ENCODE assay signal across 11 cellular contexts in the genomic region with DNA sequence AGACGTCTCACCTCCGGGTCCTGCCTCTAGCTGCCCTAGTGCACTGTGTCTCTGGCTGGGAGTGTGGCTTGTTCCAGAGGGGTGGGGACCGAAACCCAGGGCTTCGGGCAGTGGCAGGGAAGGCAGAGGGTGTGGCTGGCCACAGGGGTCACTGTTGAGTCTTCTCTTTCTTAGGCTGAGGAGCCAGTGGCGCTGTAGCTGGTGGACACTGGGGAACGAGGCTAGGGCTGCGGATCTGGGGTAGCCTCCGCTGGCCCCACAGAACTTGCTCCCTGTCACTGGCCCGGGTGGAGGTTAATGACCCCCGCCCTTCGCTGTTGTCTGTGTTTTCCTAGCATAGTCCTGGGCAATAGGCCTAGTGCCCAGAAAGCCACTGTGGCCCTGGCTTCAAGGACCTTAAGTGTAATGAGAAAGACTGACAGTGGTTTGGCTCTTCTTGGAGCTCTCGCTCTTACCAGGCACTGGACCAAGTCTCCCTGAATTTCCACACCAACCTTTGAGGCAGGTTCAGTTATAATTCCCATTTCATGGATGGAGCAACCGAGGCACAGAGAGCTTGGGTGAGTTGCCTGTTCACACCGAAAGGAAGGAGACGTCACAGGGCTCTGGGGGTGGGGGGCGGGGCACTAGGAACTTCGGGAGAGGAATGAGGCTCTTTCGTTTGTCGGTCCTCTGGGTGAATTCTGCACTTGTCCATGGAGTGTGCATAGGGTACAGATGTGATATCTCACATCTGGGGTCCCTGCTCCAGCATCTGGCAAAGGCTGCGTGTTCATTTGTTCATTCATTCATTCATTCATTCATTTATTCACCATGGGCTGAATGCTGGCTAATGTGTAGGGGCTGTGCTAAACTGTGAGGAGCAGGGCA. TPM values are rescaled to one million over a fixed set of nuclear protein-coding genes. Genes with fewer than 3 reads are reported as not detected.
DNase-seq lines count a peak whose midpoint lies in the region; ATAC-seq, FAIRE-seq and TF ChIP-seq lines count a peak whose summit lies in the region.
"Had no signal": no experiment of that assay in that cellular context is flagged by ENCODE, and none has a peak within 500 bp of the region (broad histone marks: within the 10 kb centered on the region; RNA-seq: fewer than 3 reads in every experiment).

No MANE protein-coding gene starts in this region.

- peaks cover 11 to 35% of the 10 kb centered on the region in 2 experiments; a peak in 4 of 5 replicates for H3K4me1 ChIP-seq in K562 (replicated peaks in 1 of 2; ENCODE audit: control insufficient read depth in 2 of 2, insufficient read depth in 2 of 2, low read length in 2 of 2)
- H3K4me1 ChIP-seq in right lobe of liver: peaks cover 0 to 8% (median 0%) of the 10 kb centered on the region in 4 donors
- H3K4me1 ChIP-seq in suprapubic skin: peaks cover 10% of the 10 kb centered on the region
- peaks cover 7 to 17% (median 7%) of the 10 kb centered on the region in 3 donors for H3K4me1 ChIP-seq in esophagus squamous epithelium
- H3K4me1 ChIP-seq: pancreas had no signal

- no peaks in the 10 kb centered on the region for H3K79me2 ChIP-seq in K562 (ENCODE audit: control insufficient read depth, insufficient read depth, low read length)

- peak overlapping the region; percentile 85 for H2AFZ ChIP-seq in K562 (ENCODE audit: low read depth, low read length)

- no peaks in the 10 kb centered on the region for H4K20me1 ChIP-seq in K562 (replicated peaks; ENCODE audit: control insufficient read depth, insufficient read depth, low read length)

- no peak overlapping the region for H3K4me3 ChIP-seq in K562
- no peak overlapping the region for H3K4me3 ChIP-seq in right lobe of liver
- no peak overlapping the region for H3K4me3 ChIP-seq in suprapubic skin
- no peak overlapping the region for H3K4me3 ChIP-seq in esophagus squamous epithelium
- H3K4me3 ChIP-seq: pancreas had no signal

- no peak overlapping the region for H3K27ac ChIP-seq in K562 (ENCODE audit: extremely low read depth, low read depth, low read length)
- H3K27ac ChIP-seq in right lobe of liver: no peak overlapping the region
- no peak overlapping the region for H3K27ac ChIP-seq in suprapubic skin
- H3K27ac ChIP-seq in esophagus squamous epithelium: no peak overlapping the region
- H3K27ac ChIP-seq: pancreas had no signal

- in situ Hi-C loops in K562 (cut with MboI): no loop called here

- peak; percentile 56 to 70 for TF ChIP-seq RAD21 in K562 (CRISPR knock-in tag; conservative IDR thresholded peaks at IDR 0.05 in 1 of 2, IDR thresholded peaks at IDR 0.05 in 1 of 2)

- TF ChIP-seq CTCF in LNCAP (IDR thresholded peaks at IDR 0.05) (0 out of 2 replicates have a peak, but pooled peaks have one; percentile 19), K562 (IDR thresholded peaks at IDR 0.05 in 2 of 3, conservative IDR thresholded peaks at IDR 0.05 in 1 of 3; ENCODE audit: insufficient read depth in 2 of 3, low read depth in 1 of 3, low read length in 3 of 3) (peak; percentile 88 to 96 (median 91)), right lobe of liver (IDR thresholded peaks at IDR 0.05) (peak; percentile 27 to 54 (median 48)), suprapubic skin (IDR thresholded peaks at IDR 0.05) (peak in 1 of 2 donors; percentile 13), esophagus squamous epithelium (IDR thresholded peaks at IDR 0.05) (peak in 2 of 6 experiments; percentile 16 to 22)

- H3K9me1 ChIP-seq in K562 (ENCODE audit: control insufficient read depth, insufficient read depth, low read length): no peaks in the 10 kb centered on the region

- DNase-seq in D341Med (ENCODE audit: low spot score) (peak; percentile 38), K562 (ENCODE audit: extremely low read depth in 1 of 4, low spot score in 3 of 4) (peak; percentile 77 to 86 (median 80)), right lobe of liver (peak in 1 of 3 donors; percentile 55), suprapubic skin (ENCODE audit: low spot score in 2 of 2) (no peak), esophagus squamous epithelium (lab: John Stamatoyannopoulos, UW) (no peak)
- no peak for DNase-seq in stimulated activated CD4-positive, alpha-beta T cell treated with anti-CD3 and anti-CD28 coated beads, Interleukin-2, amount 100 ng/mL, for 24 hours
- DNase-seq: pancreas had no signal

- CTCF ChIA-PET in K562 (lab: Yijun Ruan, JAX; ENCODE audit: low intra/inter-chr PET ratio): no interaction called here

- H3K9me3 ChIP-seq in K562 (replicated peaks; ENCODE audit: control insufficient read depth, insufficient read depth, low read depth, low read length): peaks cover 6% of the 10 kb centered on the region; the same call in 1 of the 2 replicates
- no peaks in the 10 kb centered on the region for H3K9me3 ChIP-seq in right lobe of liver
- H3K9me3 ChIP-seq in suprapubic skin: no peaks in the 10 kb centered on the region
- H3K9me3 ChIP-seq in esophagus squamous epithelium: no peaks in the 10 kb centered on the region
- H3K9me3 ChIP-seq: pancreas had no signal

- BruUV-seq in K562 (replicated peaks; lab: Mats Ljungman, UMichigan): no TSS peak

- TF ChIP-seq POLR2A in K562 (conservative IDR thresholded peaks at IDR 0.05) (no peak), right lobe of liver (IDR thresholded peaks at IDR 0.05) (no peak), suprapubic skin (IDR thresholded peaks at IDR 0.05) (no peak), esophagus squamous epithelium (IDR thresholded peaks at IDR 0.05) (no peak)

- peak overlapping the region in 1 of 2 experiments; percentile 65; a peak in 1 of 4 replicates for H3K9ac ChIP-seq in K562 (ENCODE audit: insufficient read depth in 1 of 2, low read depth in 2 of 2, low read length in 2 of 2)

- POLR2A ChIA-PET in K562 (lab: Yijun Ruan, JAX): interaction anchor here (0.7 to 1.9 kb wide), 5 partner anchors 9 to 446 kb away, joined by 4 to 10 read pairs (median 5); no protein-coding TSS in a partner anchor

- TF ChIP-seq EP300 in K562 (IDR thresholded peaks at IDR 0.05; ENCODE audit: low read length) (no peak), suprapubic skin (IDR thresholded peaks at IDR 0.05) (no peak)

- H3K4me2 ChIP-seq in K562 (ENCODE audit: insufficient read depth, low read length): peak overlapping the region; percentile 52

- WGBS in K562 (ENCODE audit: insufficient coverage, low coverage, missing lambda C conversion rate): 11% methylated on average over 17 of the region's 20 CpGs
- WGBS in right lobe of liver (ENCODE audit: insufficient coverage, low coverage, low lambda C conversion rate, missing lambda C conversion rate): 49% methylated on average over 9 of the region's 20 CpGs
- WGBS in suprapubic skin: 80% methylated on average over 12 of the region's 20 CpGs
- WGBS in esophagus squamous epithelium, 2 donors: 78 to 80% methylated on average over 6 to 15 of the region's 20 CpGs

- FAIRE-seq in K562 (lab: Jason Lieb, UNC): peak; percentile 96
- FAIRE-seq: colon, GM18507, pancreas had no signal

- ATAC-seq in K562 (peak; percentile 85), right lobe of liver (peak; percentile 2 to 40 (median 21)), GM19395 (IDR thresholded peaks at IDR 0.05; ENCODE audit: unreplicated experiment) (no peak)

- H3K36me3 ChIP-seq in K562 (ENCODE audit: control insufficient read depth, insufficient read depth, low read length) (no peaks in the 10 kb centered on the region), right lobe of liver (no peaks in the 10 kb centered on the region), suprapubic skin (no peaks in the 10 kb centered on the region), esophagus squamous epithelium (no peaks in the 10 kb centered on the region)
- H3K36me3 ChIP-seq: pancreas had no signal

- intact Hi-C loops in K562 (cut with micrococcal nuclease) (no loop called here), right lobe of liver (cut with DNase I) (no loop called here), esophagus squamous epithelium (cut with DNase I) (no loop called here)

- no peaks in the 10 kb centered on the region; a peak in 1 of 5 replicates for H3K27me3 ChIP-seq in K562 (ENCODE audit: control insufficient read depth in 2 of 2, insufficient read depth in 2 of 2, low read length in 2 of 2)
- H3K27me3 ChIP-seq in right lobe of liver: no peaks in the 10 kb centered on the region
- H3K27me3 ChIP-seq in suprapubic skin: no peaks in the 10 kb centered on the region
- no peaks in the 10 kb centered on the region for H3K27me3 ChIP-seq in esophagus squamous epithelium
- H3K27me3 ChIP-seq: pancreas had no signal

TF ChIP-seq in K562, 482 proteins besides CTCF, POLR2A, EP300 and RAD21 (continues in another document):
- peak in 1 of 2 experiments; percentile 42; a peak in 1 of 4 replicates for TF ChIP-seq KDM1A (IDR thresholded peaks at IDR 0.05)
- TF ChIP-seq RBBP5 (IDR thresholded peaks at IDR 0.05; ENCODE audit: borderline replicate concordance, insufficient read depth, low read length, poor library complexity, severe bottlenecking): peak; percentile 26
- no peak for TF ChIP-seq ZBTB7A (IDR thresholded peaks at IDR 0.05; ENCODE audit: borderline replicate concordance, control insufficient read depth, low read depth, low read length)
- no peak for TF ChIP-seq ASH1L (IDR thresholded peaks at IDR 0.05; ENCODE audit: borderline replicate concordance, low read depth, partially characterized antibody)

RNA-seq across cellular contexts. Expression of gene IER5L, which starts 4.8 kb away (rescaled TPM):
- total RNA-seq in K562 (2011; cell fraction: chromatin; rRNA removed; ENCODE audit: low replicate concordance): 0.25 and 1.5 TPM in 2 replicates
- 2.9 and 4.7 TPM in 2 replicates for total RNA-seq in K562 (2011; cell fraction: nucleolus; rRNA removed)
- total RNA-seq in K562 (2011; cell fraction: nucleoplasm; rRNA removed): 1.9 and 2.3 TPM in 2 replicates
- total RNA-seq in K562 (2014; rRNA removed): 11.9 and 13.6 TPM in 2 replicates
- 0.19 and 0.22 TPM in 2 replicates for total RNA-seq in K562 (2014; rRNA removed; fragmentation: Illumina TruSeq; extraction: Trizol)
- total RNA-seq in K562 (2015; rRNA removed; fragmentation: Illumina TruSeq; extraction: Trizol): 0.76 and 1.3 TPM in 2 replicates
- 4.9 and 5.7 TPM in 2 replicates for total RNA-seq in K562 (2021)
- polyA plus RNA-seq in K562 (2011; rRNA removed): 0.52 and 1.6 TPM in 2 replicates
- polyA plus RNA-seq in K562 (2011; cell fraction: cytosol; rRNA removed): 2.4 and 5.6 TPM in 2 replicates
- polyA plus RNA-seq in K562 (2011; cell fraction: nucleus; rRNA removed): 4.3 and 4.5 TPM in 2 replicates
- polyA plus RNA-seq in K562 (2012): 1.6 and 2.5 TPM in 2 replicates
- 0.25 and 0.29 TPM in 2 replicates for polyA plus RNA-seq in K562 (2014; fragmentation: Illumina TruSeq; extraction: Trizol)
- under 1 TPM; 0.14 to 0.18 TPM for polyA plus RNA-seq in K562 (2014; fragmentation: Nextera tagmentation; extraction: Ambion mirVana)
- polyA plus RNA-seq in K562 (2014; rRNA removed): 4.0 and 4.7 TPM in 2 replicates
- 0.32 and 0.48 TPM in 2 replicates for polyA minus RNA-seq in K562 (2011; rRNA and poly(A)+ RNA removed)
- polyA minus RNA-seq in K562 (2011; cell fraction: cytosol; rRNA and poly(A)+ RNA removed): 1.7 and 3.7 TPM in 2 replicates
- 3.2 and 4.7 TPM in 2 replicates for polyA minus RNA-seq in K562 (2011; cell fraction: nucleus; rRNA and poly(A)+ RNA removed)
- total RNA-seq in right lobe of liver: 10 to 100 TPM in 3 of 6 experiments, 1 to 10 TPM in 3; 2.7 to 19.8 (median 7.8) TPM
- total RNA-seq in suprapubic skin: 1 to 10 TPM; 4.3 to 8.2 (median 6.2) TPM
- 1 to 10 TPM; 6.1 to 8.7 (median 7.2) TPM for total RNA-seq in esophagus squamous epithelium

Comparison
In these comparisons a context has a peak if more than half of its experiments do, and no peak if none do; other contexts are left out.
1. DNase-seq: peak in D341Med (single experiment) and K562 (4 of 4); none in suprapubic skin (0 of 2), stimulated activated CD4-positive, alpha-beta T cell treated with anti-CD3 and anti-CD28 coated beads, Interleukin-2, amount 100 ng/mL, for 24 hours (0 of 2) and esophagus squamous epithelium (single experiment).